Comparison of ENCODE assay signal across 26 cellular contexts in genomic region chr5:128773378-128773777, GRCh38.
DNase-seq lines count a peak whose midpoint lies in the region; ATAC-seq, FAIRE-seq and TF ChIP-seq lines count a peak whose summit lies in the region.
"Had no signal": no experiment of that assay in that cellular context is flagged by ENCODE, and none has a peak within 500 bp of the region (broad histone marks: within the 10 kb centered on the region; RNA-seq: fewer than 3 reads in every experiment).

No MANE protein-coding gene starts in this region.

- no peaks in the 10 kb centered on the region for H3K9me1 ChIP-seq in endothelial cell of umbilical vein (replicated peaks; ENCODE audit: control insufficient read depth, extremely low read depth, insufficient read depth, low read length)

- BruUV-seq in endothelial cell of umbilical vein (replicated peaks; lab: Mats Ljungman, UMichigan), result no TSS peak

- CTCF ChIA-PET in endothelial cell of umbilical vein (lab: Charles Lee), result no interaction called here

- no peaks in the 10 kb centered on the region for H3K79me2 ChIP-seq in endothelial cell of umbilical vein (ENCODE audit: control insufficient read depth, insufficient read depth, low read length)

- no peaks in the 10 kb centered on the region for H3K9me3 Mint-ChIP-seq in activated T-helper 17 cell treated with anti-CD3 and anti-CD28 coated beads, Interleukin-2, amount 50 U/mL, for 72 hours

- H3K9ac ChIP-seq in endothelial cell of umbilical vein (replicated peaks; ENCODE audit: extremely low read depth, insufficient read depth, low read length), result no peak overlapping the region

- peaks cover 8% of the 10 kb centered on the region for H3K4me1 Mint-ChIP-seq in activated T-helper 17 cell treated with anti-CD3 and anti-CD28 coated beads, Interleukin-2, amount 50 U/mL, for 72 hours

- no peaks in the 10 kb centered on the region for H4K20me1 ChIP-seq in endothelial cell of umbilical vein (replicated peaks; ENCODE audit: control insufficient read depth, extremely low read depth, insufficient read depth, low read length)

- peak overlapping the region; percentile 62 for H3K4me2 ChIP-seq in endothelial cell of umbilical vein (ENCODE audit: insufficient read depth, low read length)

- H3K27ac ChIP-seq in endothelial cell of umbilical vein (ENCODE audit: insufficient read depth, low read depth, low read length), result no peak overlapping the region
- H3K27ac ChIP-seq: Peyer's patch, SJSA1 had no signal

- in situ Hi-C loops in astrocyte of the spinal cord (cut with HindIII; ENCODE audit: low sequenced_read_pairs), result no loop called here

- no peaks in the 10 kb centered on the region for H3K27me3 Mint-ChIP-seq in activated T-helper 17 cell treated with anti-CD3 and anti-CD28 coated beads, Interleukin-2, amount 50 U/mL, for 72 hours

- H3K36me3 Mint-ChIP-seq in activated T-helper 17 cell treated with anti-CD3 and anti-CD28 coated beads, Interleukin-2, amount 50 U/mL, for 72 hours (ENCODE audit: low read depth), result no peaks in the 10 kb centered on the region
- H3K36me3 Mint-ChIP-seq: CD8-positive, alpha-beta T cell had no signal

- peaks cover 20% of the 10 kb centered on the region for H3K4me1 ChIP-seq in endothelial cell of umbilical vein (ENCODE audit: control insufficient read depth, extremely low read depth, insufficient read depth, low read length)
- H3K4me1 ChIP-seq in mucosa of descending colon (ENCODE audit: low read depth), result no peaks in the 10 kb centered on the region
- H3K4me1 ChIP-seq: Peyer's patch, SJSA1 had no signal

- H3K4me3 Mint-ChIP-seq in activated T-helper 17 cell treated with anti-CD3 and anti-CD28 coated beads, Interleukin-2, amount 50 U/mL, for 72 hours, result no peak overlapping the region
- H3K4me3 Mint-ChIP-seq: CD8-positive, alpha-beta T cell had no signal

- intact Hi-C loops in endothelial cell of umbilical vein (cut with micrococcal nuclease) (loop anchor here (1.0 kb wide), 1 partner anchor 53 kb away; no protein-coding TSS in a partner anchor), mucosa of descending colon (cut with DNase I, micrococcal nuclease) (no loop called here)

- H3K4me3 ChIP-seq in astrocyte of the spinal cord (ENCODE audit: low read depth, low read length), result no peak overlapping the region
- no peak overlapping the region for H3K4me3 ChIP-seq in endothelial cell of umbilical vein (replicated peaks in 1 of 3; ENCODE audit: insufficient read depth in 1 of 3, low read depth in 1 of 3, low read length in 3 of 3)
- no peak overlapping the region for H3K4me3 ChIP-seq in mucosa of descending colon
- H3K4me3 ChIP-seq: Peyer's patch, SJSA1 had no signal

- POLR2A ChIA-PET in endothelial cell of umbilical vein (lab: Charles Lee), result no interaction called here

- H3K36me3 ChIP-seq in endothelial cell of umbilical vein (ENCODE audit: control insufficient read depth in 2 of 2, extremely low read depth in 1 of 2, insufficient read depth in 2 of 2, low read length in 2 of 2) (no peaks in the 10 kb centered on the region), mucosa of descending colon (ENCODE audit: low read depth) (no peaks in the 10 kb centered on the region)
- H3K36me3 ChIP-seq: Peyer's patch, SJSA1 had no signal

- peak; percentile 49 for DNase-seq in astrocyte of the spinal cord (ENCODE audit: low read depth, low spot score)
- peak; percentile 91 for DNase-seq in endothelial cell of umbilical vein (ENCODE audit: low read depth, low spot score)
- peak; percentile 13 for DNase-seq in pulmonary artery endothelial cell (ENCODE audit: low read depth, low spot score)
- no peak for DNase-seq in mucosa of descending colon
- DNase-seq: 8988T; AML-193; C1 segment of cervical spinal cord; CD8-positive, alpha-beta T cell; GDM1; GOT3; KG1; NCI-H1092 treated with DMSO at 0.1 percent for 48 hours; NCI-H1436 treated with DMSO at 0.1 percent for 48 hours; NCI-H1930; NCI-H2227 treated with DMSO at 0.1 percent for 48 hours; NCI-H510A treated with DMSO at 0.1 percent for 48 hours; NCI-H774; NK-92 treated with Interleukin-12 subunit alpha and Interleukin-12 subunit beta, amount 100 ng/mL, for 24 hours; Peyer's patch had no signal

- no peak overlapping the region for H3K27ac Mint-ChIP-seq in activated T-helper 17 cell treated with anti-CD3 and anti-CD28 coated beads, Interleukin-2, amount 50 U/mL, for 72 hours
- H3K27ac Mint-ChIP-seq: CD8-positive, alpha-beta T cell had no signal

- TF ChIP-seq POLR2A in endothelial cell of umbilical vein (IDR thresholded peaks at IDR 0.05; ENCODE audit: low read depth, low read length), result no peak

- H3K9me3 ChIP-seq in endothelial cell of umbilical vein (replicated peaks; ENCODE audit: control insufficient read depth, insufficient read depth, low read length) (no peaks in the 10 kb centered on the region), mucosa of descending colon (no peaks in the 10 kb centered on the region)
- H3K9me3 ChIP-seq: Peyer's patch, SJSA1 had no signal

- dilution Hi-C loops in endothelial cell of umbilical vein (cut with MboI; ENCODE audit: extremely low pct_ligation_motif_present, low sequenced_read_pairs), result no loop called here

- no peak for ATAC-seq in HG02938 (IDR thresholded peaks at IDR 0.05; ENCODE audit: unreplicated experiment)
- ATAC-seq in activated T-helper 17 cell treated with anti-CD3 and anti-CD28 coated beads, Interleukin-2, amount 50 U/mL, for 72 hours (replicated peaks), result no peak
- ATAC-seq in mucosa of descending colon, result no peak
- ATAC-seq: CD8-positive, alpha-beta T cell; HCT116 had no signal

- peak overlapping the region; percentile 58 for H2AFZ ChIP-seq in endothelial cell of umbilical vein (ENCODE audit: low read depth, low read length)

- H3K27me3 ChIP-seq in endothelial cell of umbilical vein (ENCODE audit: control insufficient read depth in 2 of 2, insufficient read depth in 2 of 2, low read length in 2 of 2), result no peaks in the 10 kb centered on the region
- H3K27me3 ChIP-seq: Peyer's patch, SJSA1 had no signal

- FAIRE-seq in A204.1 (lab: Jason Lieb, UNC) (peak; percentile 99), endothelial cell of umbilical vein (lab: Jason Lieb, UNC) (peak; percentile 73)
- FAIRE-seq: GM18507, HTR-8/SVneo had no signal

- TF ChIP-seq CTCF in astrocyte of the spinal cord (IDR thresholded peaks at IDR 0.05; ENCODE audit: low read depth, low read length), result no peak
- TF ChIP-seq CTCF in endothelial cell of umbilical vein (IDR thresholded peaks at IDR 0.05; ENCODE audit: extremely low read depth in 1 of 2, insufficient read depth in 1 of 2, low read depth in 1 of 2, low read length in 2 of 2), result no peak
- TF ChIP-seq CTCF in mucosa of descending colon (IDR thresholded peaks at IDR 0.05), result no peak

TF ChIP-seq in endothelial cell of umbilical vein, 7 proteins besides CTCF, POLR2A, EP300 and RAD21:
- TF ChIP-seq JUN (IDR thresholded peaks at IDR 0.05; ENCODE audit: borderline replicate concordance, insufficient read depth, insufficient read length, low read depth) (no peak), MYC (IDR thresholded peaks at IDR 0.05; ENCODE audit: low read depth, low read length) (no peak), MAX (IDR thresholded peaks at IDR 0.05; ENCODE audit: insufficient read depth, insufficient read length) (no peak), FOS (IDR thresholded peaks at IDR 0.05; ENCODE audit: borderline replicate concordance, insufficient read depth, low read length) (no peak), POLR2AphosphoS5 (IDR thresholded peaks at IDR 0.05; ENCODE audit: insufficient read depth, low read depth, low read length) (no peak), EZH2 (IDR thresholded peaks at IDR 0.05; ENCODE audit: borderline replicate concordance, low read depth, low read length, severe bottlenecking) (no peak), GATA2 (IDR thresholded peaks at IDR 0.05; ENCODE audit: insufficient read depth, insufficient read length, low read depth, low read length) (no peak)

Comparison
In these comparisons a context has a peak if more than half of its experiments do, and no peak if none do; other contexts are left out.
1. DNase-seq: peak in astrocyte of the spinal cord (single experiment), endothelial cell of umbilical vein (single experiment) and pulmonary artery endothelial cell (single experiment); none in mucosa of descending colon (0 of 3).